ENCODE assay signal across 10 cellular contexts in genomic region chr2:191478754-191479679, GRCh38.
DNase-seq lines count a peak whose midpoint lies in the region; ATAC-seq, FAIRE-seq and TF ChIP-seq lines count a peak whose summit lies in the region.
"Had no signal": no experiment of that assay in that cellular context is flagged by ENCODE, and none has a peak within 500 bp of the region (broad histone marks: within the 10 kb centered on the region; RNA-seq: fewer than 3 reads in every experiment).

No MANE protein-coding gene starts in this region.

- no peak overlapping the region for H3K18ac ChIP-seq in H1 (ENCODE audit: extremely low read depth, low read length)
- peak overlapping the region in 1 of 2 experiments; percentile 8 for H3K18ac ChIP-seq in mesenchymal stem cell (ENCODE audit: low read depth in 1 of 2, low read length in 2 of 2)

- no peak for TF ChIP-seq RAD21 in H1 (IDR thresholded peaks at IDR 0.05 in 1 of 2, conservative IDR thresholded peaks at IDR 0.05 in 1 of 2; ENCODE audit: low read depth in 2 of 2, low read length in 2 of 2)

- H3K9me3 ChIP-seq in H1 (ENCODE audit: insufficient read depth in 2 of 2, low read depth in 1 of 2, low read length in 1 of 2) (peaks cover 0 to 10% of the 10 kb centered on the region in 2 experiments; a peak in 1 of 4 replicates), mesenchymal stem cell (ENCODE audit: control insufficient read depth, low read length) (peaks cover 39% of the 10 kb centered on the region)
- H3K9me3 ChIP-seq: thyroid gland had no signal

- H3K79me2 ChIP-seq in H1 (ENCODE audit: control insufficient read depth in 1 of 2, insufficient read depth in 2 of 2, low read length in 2 of 2): no peaks in the 10 kb centered on the region

- WGBS in H1 (ENCODE audit: extremely low coverage in 1 of 2, insufficient coverage in 1 of 2, insufficient read length in 1 of 2, insufficient replicate concordance in 2 of 2, low coverage in 1 of 2, low lambda C conversion rate in 2 of 2, missing lambda C conversion rate in 1 of 2), 2 experiments: 85% methylated on average over 10 of the region's 10 CpGs; no CpG with 5 or more reads in 1 of the 2 experiments
- whole genome bisulfite sequencing in mesenchymal stem cell: 29% methylated on average over 6 of the region's 10 CpGs

- H3K9ac ChIP-seq in H1 (replicated peaks in 1 of 4; ENCODE audit: extremely low read depth in 1 of 4, low read depth in 3 of 4, low read length in 3 of 4) (no peak overlapping the region), mesenchymal stem cell (ENCODE audit: low read length) (peak overlapping the region; percentile 40)

- H3K4me3 ChIP-seq in AG10803 (ENCODE audit: low read length) (no peak overlapping the region), H1 (ENCODE audit: extremely low read depth in 1 of 4, insufficient read depth in 2 of 4, low read depth in 3 of 4, low read length in 4 of 4) (no peak overlapping the region), mesenchymal stem cell (ENCODE audit: insufficient read depth in 1 of 2, low read depth in 1 of 2, low read length in 2 of 2) (no peak overlapping the region)
- H3K4me3 ChIP-seq: thyroid gland had no signal

- CTCF ChIA-PET in H1 (lab: Charles Lee; ENCODE audit: partially characterized antibody): interaction anchor here (0.6 to 1.6 kb wide), 5 partner anchors 11 to 427 kb away, joined by 3 to 4 read pairs (median 3); no protein-coding TSS in a partner anchor

- H2AFZ ChIP-seq in H1 (ENCODE audit: low read length) (peak overlapping the region; percentile 65; the same call in 1 of the 2 replicates), mesenchymal stem cell (ENCODE audit: low read depth, low read length) (no peak overlapping the region)

- H3K79me1 ChIP-seq in H1 (ENCODE audit: low read depth, low read length): no peaks in the 10 kb centered on the region
- H3K79me1 ChIP-seq in mesenchymal stem cell (replicated peaks; ENCODE audit: low read length, poor library complexity, severe bottlenecking): no peaks in the 10 kb centered on the region

- H3K27me3 ChIP-seq in H1 (replicated peaks in 1 of 4; ENCODE audit: control insufficient read depth in 3 of 4, extremely low read depth in 1 of 4, insufficient read depth in 3 of 4, low read length in 3 of 4) (no peaks in the 10 kb centered on the region), mesenchymal stem cell (ENCODE audit: control insufficient read depth in 1 of 2, insufficient read depth in 1 of 2, low read length in 2 of 2) (no peaks in the 10 kb centered on the region)
- H3K27me3 ChIP-seq: thyroid gland had no signal

- TF ChIP-seq EP300 in H1 (IDR thresholded peaks at IDR 0.05; ENCODE audit: borderline replicate concordance in 1 of 2, low read depth in 2 of 2, low read length in 2 of 2): no peak

- no peak for TF ChIP-seq POLR2A in H1 (IDR thresholded peaks at IDR 0.05; ENCODE audit: control extremely low read depth in 1 of 2, low read depth in 2 of 2, low read length in 2 of 2)

- H3K23ac ChIP-seq in H1 (ENCODE audit: insufficient read length) (no peak overlapping the region), mesenchymal stem cell (ENCODE audit: low read length in 2 of 2) (no peak overlapping the region)

- no peak overlapping the region for H3K56ac ChIP-seq in H1 (replicated peaks; ENCODE audit: insufficient read length, low read depth, low read length)

- no peak overlapping the region for H2BK15ac ChIP-seq in H1 (ENCODE audit: low read length)
- no peak overlapping the region for H2BK15ac ChIP-seq in mesenchymal stem cell (ENCODE audit: low read depth, poor library complexity, severe bottlenecking)

- H3K36me3 ChIP-seq in H1 (ENCODE audit: control insufficient read depth in 2 of 4, insufficient read depth in 4 of 4, low read length in 3 of 4) (no peaks in the 10 kb centered on the region), mesenchymal stem cell (ENCODE audit: control insufficient read depth in 1 of 2, insufficient read depth in 2 of 2, low read depth in 1 of 2, low read length in 2 of 2) (no peaks in the 10 kb centered on the region)
- H3K36me3 ChIP-seq: thyroid gland had no signal

- H3K4ac ChIP-seq in H1 (replicated peaks; ENCODE audit: insufficient read length, low read depth, low read length): no peak overlapping the region
- H3K4ac ChIP-seq in mesenchymal stem cell (ENCODE audit: low read depth in 1 of 2, low read length in 2 of 2): no peak overlapping the region

- no peak overlapping the region for H4K8ac ChIP-seq in H1 (ENCODE audit: extremely low read depth, insufficient read depth, low read length)
- no peak overlapping the region for H4K8ac ChIP-seq in mesenchymal stem cell (ENCODE audit: low read length)

- H4K91ac ChIP-seq in H1 (replicated peaks; ENCODE audit: insufficient read length, low read length) (no peak overlapping the region), mesenchymal stem cell (ENCODE audit: low read length) (no peak overlapping the region)

- no peak overlapping the region for H2BK12ac ChIP-seq in H1 (ENCODE audit: low read depth, low read length)
- peak overlapping the region in 1 of 2 experiments; percentile 37 for H2BK12ac ChIP-seq in mesenchymal stem cell (ENCODE audit: low read length in 2 of 2)

- H3K4me2 ChIP-seq in H1 (ENCODE audit: insufficient read depth in 1 of 2, low read depth in 2 of 2, low read length in 2 of 2) (no peak overlapping the region), mesenchymal stem cell (ENCODE audit: low read length, poor library complexity, severe bottlenecking) (no peak overlapping the region)

- H2BK120ac ChIP-seq in H1 (replicated peaks; ENCODE audit: low read depth, low read length) (no peak overlapping the region), mesenchymal stem cell (ENCODE audit: low read depth, low read length) (no peak overlapping the region)

- DNase-seq in AG10803 (ENCODE audit: low read depth) (peak; percentile 81), NCI-H1930 (lab: John Stamatoyannopoulos, UW) (peak; percentile 27 to 61), H1 (ENCODE audit: low read depth in 1 of 2, low spot score in 2 of 2) (no peak), mesenchymal stem cell (no peak), frontal cortex (ENCODE audit: low spot score in 2 of 2) (no peak), midbrain (lab: John Stamatoyannopoulos, UW) (no peak)

- POLR2A ChIA-PET in H1 (lab: Charles Lee; ENCODE audit: partially characterized antibody): no interaction called here

- H2AK5ac ChIP-seq in H1 (ENCODE audit: low read depth, low read length) (no peak overlapping the region), mesenchymal stem cell (ENCODE audit: low read length, severe bottlenecking) (no peak overlapping the region)

- H2BK5ac ChIP-seq in H1 (ENCODE audit: low read depth, low read length) (no peak overlapping the region), mesenchymal stem cell (ENCODE audit: low read depth, low read length, poor library complexity, severe bottlenecking) (no peak overlapping the region)

- peaks cover 0 to 5% (median under 1%) of the 10 kb centered on the region in 4 experiments; a peak in 3 of 7 replicates for H3K4me1 ChIP-seq in H1 (replicated peaks in 1 of 4; ENCODE audit: control insufficient read depth in 3 of 4, insufficient read depth in 4 of 4, low read length in 3 of 4)
- no peaks in the 10 kb centered on the region for H3K4me1 ChIP-seq in mesenchymal stem cell (ENCODE audit: control insufficient read depth, insufficient read depth, low read depth, low read length)
- H3K4me1 ChIP-seq: thyroid gland had no signal

- ATAC-seq in GM19467 (IDR thresholded peaks at IDR 0.05; ENCODE audit: unreplicated experiment) (no peak), HG03520 (IDR thresholded peaks at IDR 0.05; ENCODE audit: unreplicated experiment) (no peak)

- no peaks in the 10 kb centered on the region for H3K23me2 ChIP-seq in H1 (ENCODE audit: low read depth, low read length)

- no peak for FAIRE-seq in H1 (lab: Jason Lieb, UNC)
- FAIRE-seq in frontal cortex (lab: Jason Lieb, UNC): no peak
- FAIRE-seq: GM19239 had no signal

- no peak overlapping the region for H4K5ac ChIP-seq in H1 (ENCODE audit: insufficient read length, low read depth, low read length)

- H2BK20ac ChIP-seq in H1 (ENCODE audit: low read length): no peak overlapping the region

- no peaks in the 10 kb centered on the region for H4K20me1 ChIP-seq in H1 (replicated peaks in 1 of 2; ENCODE audit: control insufficient read depth in 1 of 2, insufficient read depth in 2 of 2, low read length in 2 of 2)

- no peak overlapping the region for H3K27ac ChIP-seq in H1 (ENCODE audit: low read depth, low read length)
- H3K27ac ChIP-seq in mesenchymal stem cell (ENCODE audit: low read length, poor library complexity, severe bottlenecking): no peak overlapping the region
- H3K27ac ChIP-seq: thyroid gland had no signal

- no peak for TF ChIP-seq CTCF in AG10803 (conservative IDR thresholded peaks at IDR 0.05; ENCODE audit: low read length)
- TF ChIP-seq CTCF in H1 (IDR thresholded peaks at IDR 0.05; ENCODE audit: control extremely low read depth in 1 of 3, insufficient read depth in 1 of 3, low read depth in 1 of 3, low read length in 3 of 3): no peak

- no peak overlapping the region for H3K14ac ChIP-seq in H1 (ENCODE audit: insufficient read length)
- H3K14ac ChIP-seq in mesenchymal stem cell (ENCODE audit: low read length in 2 of 2): no peak overlapping the region

TF ChIP-seq in H1, 55 proteins besides CTCF, POLR2A, EP300 and RAD21:
- TF ChIP-seq BRCA1 (IDR thresholded peaks at IDR 0.05; ENCODE audit: low read depth, low read length) (no peak), CHD1 (IDR thresholded peaks at IDR 0.05; ENCODE audit: low read depth, low read length) (no peak), RXRA (IDR thresholded peaks at IDR 0.05; ENCODE audit: insufficient read depth, low read depth, low read length) (no peak), ASH2L (IDR thresholded peaks at IDR 0.05; ENCODE audit: low read length) (no peak), CTBP2 (IDR thresholded peaks at IDR 0.05; ENCODE audit: borderline replicate concordance, insufficient read depth, insufficient read length, low read length) (no peak), TCF12 (IDR thresholded peaks at IDR 0.05; ENCODE audit: low read depth, low read length) (no peak)

Comparison
In these comparisons a context has a peak if more than half of its experiments do, and no peak if none do; other contexts are left out.
1. DNase-seq: peak in AG10803 (single experiment) and NCI-H1930 (2 of 2); none in H1 (0 of 2), mesenchymal stem cell (single experiment), frontal cortex (0 of 2) and midbrain (single experiment).